8 cellular contexts compared by ENCODE assay signal in the genomic region with DNA sequence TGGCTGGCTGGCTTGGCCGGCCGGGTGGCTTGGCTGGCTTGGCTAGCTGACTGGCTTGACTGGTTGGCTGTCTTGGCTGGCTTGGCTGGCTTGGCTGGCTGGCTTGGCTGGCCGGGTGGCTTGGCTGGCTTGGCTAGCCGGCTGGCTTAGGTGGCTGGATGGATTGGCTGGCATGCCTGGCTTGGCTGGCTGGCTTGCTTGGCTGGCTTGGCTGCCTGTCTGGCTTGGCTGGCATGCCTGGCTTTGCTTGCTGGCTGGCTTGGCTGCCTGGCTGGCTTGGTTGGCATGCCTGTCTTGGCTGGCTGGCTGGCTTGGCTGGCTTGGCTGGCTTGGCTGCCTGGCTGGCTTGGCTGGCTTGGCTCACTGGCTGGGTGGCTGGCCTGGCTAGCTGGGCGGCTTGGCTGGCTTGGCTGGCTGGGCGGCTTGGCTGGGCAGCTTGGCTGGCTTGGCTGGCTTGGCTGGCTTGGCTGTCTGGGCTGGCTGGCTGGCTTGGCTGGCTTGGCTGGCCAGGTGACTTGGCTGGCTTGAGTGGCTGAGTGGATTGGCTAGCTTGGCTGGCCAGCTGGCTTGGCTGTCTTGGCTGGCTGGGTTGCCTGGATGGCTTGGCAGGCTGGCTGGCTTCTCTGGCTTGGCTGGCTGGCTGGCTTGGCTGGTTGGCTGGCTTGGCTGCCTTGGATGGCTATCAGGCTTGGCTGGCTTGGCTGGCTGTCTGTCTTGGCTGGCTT.
DNase-seq lines count a peak whose midpoint lies in the region; ATAC-seq, FAIRE-seq and TF ChIP-seq lines count a peak whose summit lies in the region.
"Not testable (repeated sequence)": the region's sequence is repeated elsewhere in the genome, so short reads cannot be mapped to it uniquely, and the experiment has no call there.

No MANE protein-coding gene starts in this region.

- DNase-seq in CD8-positive, alpha-beta T cell, result peak; percentile 26 to 72 (median 49)
- DNase-seq in T follicular helper cell (ENCODE audit: low read depth) (peak; percentile 19), H1 (ENCODE audit: low read depth in 1 of 2, low spot score in 2 of 2) (peak in 1 of 2 experiments; percentile 77), lung microvascular endothelial cell (ENCODE audit: low read depth in 2 of 2) (peak; percentile 14 to 16), sigmoid colon (peak; percentile 85)
- DNase-seq in activated CD8-positive, alpha-beta memory T cell treated with anti-CD3 and anti-CD28 coated beads for 24 hours, result peak; percentile 78
- DNase-seq in activated naive CD4-positive, alpha-beta T cell treated with anti-CD3 and anti-CD28 coated beads, Interleukin-2, amount 50 U/mL, for 16 hours, result peak; percentile 56
- peak; percentile 44 for DNase-seq in stimulated activated naive CD8-positive, alpha-beta T cell treated with anti-CD3 and anti-CD28 coated beads, Interleukin-15, Interleukin-2, amounts not matched to agents 100 U/mL and 50 U/mL, for 24 hours

- not testable (repeated sequence) for H2BK20ac ChIP-seq in H1 (ENCODE audit: low read length)

- not testable (repeated sequence) for H3K9ac ChIP-seq in H1 (replicated peaks in 1 of 4; ENCODE audit: extremely low read depth in 1 of 4, low read depth in 3 of 4, low read length in 3 of 4)

- not testable (repeated sequence) for H3K79me2 ChIP-seq in H1 (ENCODE audit: control insufficient read depth in 1 of 2, insufficient read depth in 2 of 2, low read length in 2 of 2)

- not testable (repeated sequence) for H3K27ac ChIP-seq in CD8-positive, alpha-beta T cell (ENCODE audit: low read depth, low read length); H1 (ENCODE audit: low read depth, low read length); sigmoid colon

- CTCF ChIA-PET in CD8-positive, alpha-beta T cell (lab: Charles Lee); H1 (lab: Charles Lee; ENCODE audit: partially characterized antibody): not testable (repeated sequence)

- H3K56ac ChIP-seq in H1 (replicated peaks; ENCODE audit: insufficient read length, low read depth, low read length), result not testable (repeated sequence)

- H3K23me2 ChIP-seq in H1 (ENCODE audit: low read depth, low read length), result not testable (repeated sequence)

- TF ChIP-seq CTCF in CD8-positive, alpha-beta T cell (IDR thresholded peaks at IDR 0.05); H1 (IDR thresholded peaks at IDR 0.05; ENCODE audit: control extremely low read depth in 1 of 3, insufficient read depth in 1 of 3, low read depth in 1 of 3, low read length in 3 of 3); sigmoid colon (IDR thresholded peaks at IDR 0.05): not testable (repeated sequence)

- intact Hi-C loops in CD8-positive, alpha-beta T cell (cut with DNase I, micrococcal nuclease); sigmoid colon (cut with DNase I): not testable (repeated sequence)

- POLR2A ChIA-PET in CD8-positive, alpha-beta T cell (lab: Charles Lee), result not testable (repeated sequence)
- POLR2A ChIA-PET in H1 (lab: Charles Lee; ENCODE audit: partially characterized antibody), result interaction anchor here (0.7 kb wide), 1 partner anchor 1588 kb away, joined by 3 read pairs; no protein-coding TSS in a partner anchor

- peak overlapping the region; percentile 73; the same call in 1 of the 2 replicates for H4K8ac ChIP-seq in H1 (ENCODE audit: extremely low read depth, insufficient read depth, low read length)

- not testable (repeated sequence) for H3K9me3 ChIP-seq in CD8-positive, alpha-beta T cell (ENCODE audit: low read length); sigmoid colon
- peaks cover 0 to 24% of the 10 kb centered on the region in 2 experiments; a peak in 1 of 4 replicates for H3K9me3 ChIP-seq in H1 (ENCODE audit: insufficient read depth in 2 of 2, low read depth in 1 of 2, low read length in 1 of 2)

- not testable (repeated sequence) for H2BK120ac ChIP-seq in H1 (replicated peaks; ENCODE audit: low read depth, low read length)

- not testable (repeated sequence) for H3K36me3 ChIP-seq in CD8-positive, alpha-beta T cell (ENCODE audit: insufficient read depth, low read length); H1 (ENCODE audit: control insufficient read depth in 2 of 4, insufficient read depth in 4 of 4, low read length in 3 of 4); sigmoid colon

- H3K23ac ChIP-seq in H1 (ENCODE audit: insufficient read length), result not testable (repeated sequence)

- not testable (repeated sequence) for H4K20me1 ChIP-seq in H1 (replicated peaks in 1 of 2; ENCODE audit: control insufficient read depth in 1 of 2, insufficient read depth in 2 of 2, low read length in 2 of 2)

- not testable (repeated sequence) for TF ChIP-seq RAD21 in H1 (IDR thresholded peaks at IDR 0.05 in 1 of 2, conservative IDR thresholded peaks at IDR 0.05 in 1 of 2; ENCODE audit: low read depth in 2 of 2, low read length in 2 of 2)

- H3K27ac Mint-ChIP-seq in CD8-positive, alpha-beta T cell, result not testable (repeated sequence)

- not testable (repeated sequence) for H3K4me1 ChIP-seq in CD8-positive, alpha-beta T cell (ENCODE audit: insufficient read depth, low read length); H1 (replicated peaks in 1 of 4; ENCODE audit: control insufficient read depth in 3 of 4, insufficient read depth in 4 of 4, low read length in 3 of 4); sigmoid colon

- not testable (repeated sequence) for H4K5ac ChIP-seq in H1 (ENCODE audit: insufficient read length, low read depth, low read length)

- not testable (repeated sequence) for H3K4me3 ChIP-seq in CD8-positive, alpha-beta T cell (ENCODE audit: low read depth, low read length); H1 (ENCODE audit: extremely low read depth in 1 of 4, insufficient read depth in 2 of 4, low read depth in 3 of 4, low read length in 4 of 4); sigmoid colon

- H2AFZ ChIP-seq in H1 (ENCODE audit: low read length), result not testable (repeated sequence)

- not testable (repeated sequence) for H3K4me1 Mint-ChIP-seq in CD8-positive, alpha-beta T cell (ENCODE audit: low read depth)

- peak overlapping the region; percentile 75; the same call in 1 of the 2 replicates for H3K18ac ChIP-seq in H1 (ENCODE audit: extremely low read depth, low read length)

- not testable (repeated sequence) for H4K91ac ChIP-seq in H1 (replicated peaks; ENCODE audit: insufficient read length, low read length)

- H3K79me1 ChIP-seq in H1 (ENCODE audit: low read depth, low read length), result not testable (repeated sequence)

- H2BK12ac ChIP-seq in H1 (ENCODE audit: low read depth, low read length), result not testable (repeated sequence)

- WGBS in H1 (ENCODE audit: extremely low coverage in 1 of 2, insufficient coverage in 1 of 2, insufficient read length in 1 of 2, insufficient replicate concordance in 2 of 2, low coverage in 1 of 2, low lambda C conversion rate in 2 of 2, missing lambda C conversion rate in 1 of 2), 2 experiments, result 87% methylated on average over 4 of the region's 6 CpGs; no CpG with 5 or more reads in 1 of the 2 experiments
- WGBS in sigmoid colon, 2 donors, result 91% methylated on average over 4 of the region's 6 CpGs

- not testable (repeated sequence) for H3K36me3 Mint-ChIP-seq in CD8-positive, alpha-beta T cell

- H2BK15ac ChIP-seq in H1 (ENCODE audit: low read length), result not testable (repeated sequence)

- not testable (repeated sequence) for FAIRE-seq in H1 (lab: Jason Lieb, UNC)

- H3K4ac ChIP-seq in H1 (replicated peaks; ENCODE audit: insufficient read length, low read depth, low read length), result not testable (repeated sequence)

- TF ChIP-seq POLR2A in H1 (IDR thresholded peaks at IDR 0.05; ENCODE audit: control extremely low read depth in 1 of 2, low read depth in 2 of 2, low read length in 2 of 2); sigmoid colon (IDR thresholded peaks at IDR 0.05): not testable (repeated sequence)

- not testable (repeated sequence) for ATAC-seq in CD8-positive, alpha-beta T cell
- ATAC-seq in stimulated activated naive CD8-positive, alpha-beta T cell treated with anti-CD3 and anti-CD28 coated beads, Interleukin-15, Interleukin-2, amounts not matched to agents 100 U/mL and 50 U/mL, for 24 hours, result peak; percentile 40

- H3K27me3 Mint-ChIP-seq in CD8-positive, alpha-beta T cell (ENCODE audit: low read depth), result not testable (repeated sequence)

- H3K4me2 ChIP-seq in H1 (ENCODE audit: insufficient read depth in 1 of 2, low read depth in 2 of 2, low read length in 2 of 2), result not testable (repeated sequence)

- not testable (repeated sequence) for H3K14ac ChIP-seq in H1 (ENCODE audit: insufficient read length)

- not testable (repeated sequence) for H3K4me3 Mint-ChIP-seq in CD8-positive, alpha-beta T cell

- TF ChIP-seq EP300 in H1 (IDR thresholded peaks at IDR 0.05; ENCODE audit: borderline replicate concordance in 1 of 2, low read depth in 2 of 2, low read length in 2 of 2); sigmoid colon (IDR thresholded peaks at IDR 0.05): not testable (repeated sequence)

- H3K9me3 Mint-ChIP-seq in CD8-positive, alpha-beta T cell, result not testable (repeated sequence)

- H3K27me3 ChIP-seq in CD8-positive, alpha-beta T cell (ENCODE audit: insufficient read depth, low read length); H1 (replicated peaks in 1 of 4; ENCODE audit: control insufficient read depth in 3 of 4, extremely low read depth in 1 of 4, insufficient read depth in 3 of 4, low read length in 3 of 4); sigmoid colon: not testable (repeated sequence)

- not testable (repeated sequence) for H2AK5ac ChIP-seq in H1 (ENCODE audit: low read depth, low read length)

- H2BK5ac ChIP-seq in H1 (ENCODE audit: low read depth, low read length), result peak overlapping the region; percentile 55; the same call in 1 of the 2 replicates
